1 cellular context compared by ENCODE assay signal in genomic region chr1:110619412-110620249, GRCh38.
TF ChIP-seq lines count a peak whose summit lies in the region.

No MANE protein-coding gene starts in this region.

TF ChIP-seq in HEK293, 187 proteins besides CTCF, POLR2A, EP300 and RAD21 (continued from another document):
- TF ChIP-seq ZNF701 (tag by site-specific recombination; IDR thresholded peaks at IDR 0.05) (no peak), ZNF560 (tag by site-specific recombination; IDR thresholded peaks at IDR 0.05; ENCODE audit: borderline replicate concordance) (no peak)
